In the genomic region with DNA sequence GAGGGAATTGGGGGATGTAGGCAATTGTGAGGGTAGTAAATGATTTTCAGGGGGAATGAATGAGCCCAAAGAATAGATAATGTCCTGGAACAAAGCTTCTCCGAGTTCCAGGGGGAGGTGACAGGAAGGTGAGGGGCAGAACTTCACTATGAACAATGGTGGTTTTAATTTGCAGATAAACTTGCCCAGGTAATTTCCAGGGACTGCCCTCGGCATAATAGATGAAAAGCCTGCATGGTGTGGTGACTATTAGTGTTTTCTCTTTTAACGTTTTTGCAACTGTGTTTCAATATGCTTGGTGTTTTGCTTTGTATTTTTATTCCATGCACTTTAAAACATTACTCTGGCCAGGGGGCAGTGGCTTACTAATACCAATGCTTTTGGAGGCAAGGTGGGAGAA, we compare ENCODE assay signal across 14 cellular contexts.
"Had no signal": no experiment of that assay in that cellular context is flagged by ENCODE, and none has a peak within 500 bp of the region (broad histone marks: within the 10 kb centered on the region; RNA-seq: fewer than 3 reads in every experiment).

No MANE protein-coding gene starts in this region.

- FAIRE-seq: colon, endothelial cell of umbilical vein, small intestine had no signal

- H3K27me3 ChIP-seq: heart left ventricle, right atrium auricular region, tibial nerve, vagina had no signal

- DNase-seq: activated CD4-positive, alpha-beta T cell treated with anti-CD3 and anti-CD28 coated beads for 48 hours; activated naive CD4-positive, alpha-beta T cell; activated T-cell treated with anti-CD3 and anti-CD28 coated beads, Interleukin-2, amount 50 U/mL, for 1 hour; foreskin melanocyte; heart left ventricle; mucosa of descending colon; naive thymus-derived CD8-positive, alpha-beta T cell; small intestine had no signal

- H3K27ac ChIP-seq: heart left ventricle, right atrium auricular region, tibial nerve, vagina, VCaP had no signal

- H3K4me1 ChIP-seq: right atrium auricular region, vagina had no signal

- H3K9me3 ChIP-seq: mucosa of descending colon, vagina had no signal

- ATAC-seq: heart left ventricle; naive thymus-derived CD8-positive, alpha-beta T cell had no signal

- H3K27me3 Mint-ChIP-seq: naive thymus-derived CD8-positive, alpha-beta T cell had no signal

- H3K36me3 ChIP-seq: heart left ventricle, right atrium auricular region, tibial nerve, vagina had no signal

- H3K4me3 ChIP-seq: heart left ventricle, mucosa of descending colon, right atrium auricular region, tibial nerve, vagina had no signal
